Comparison of ENCODE assay signal across 21 cellular contexts in genomic region chr20:443223-443793, GRCh38.
"Had no signal": no experiment of that assay in that cellular context is flagged by ENCODE, and none has a peak within 500 bp of the region (broad histone marks: within the 10 kb centered on the region; RNA-seq: fewer than 3 reads in every experiment).

No MANE protein-coding gene starts in this region.

- H3K27ac ChIP-seq: SK-N-MC, VCaP had no signal

- H3K27ac Mint-ChIP-seq: activated naive CD4-positive, alpha-beta T cell treated with anti-CD3 and anti-CD28 coated beads, Interleukin-2, amount 10 ng/mL, durations not matched to agents 7 days and 5 days; activated T-cell treated with anti-CD3 and anti-CD28 coated beads, Interleukin-2, amount 50 U/mL, for 24 hours; progenitor cell of endocrine pancreas; T-helper 2 cell treated with Interferon-gamma antibody and Interleukin-4, amounts not matched to agents 5 μg/mL and 100 μg/mL, for 36 hours had no signal

- H3K27me3 ChIP-seq: cardiac muscle cell had no signal

- H3K27me3 Mint-ChIP-seq: activated naive CD4-positive, alpha-beta T cell treated with anti-CD3 and anti-CD28 coated beads, Interleukin-2, amount 10 ng/mL, durations not matched to agents 7 days and 5 days; activated T-cell treated with anti-CD3 and anti-CD28 coated beads, Interleukin-2, amount 50 U/mL, for 24 hours; progenitor cell of endocrine pancreas had no signal

- H3K9me3 ChIP-seq: left ventricle myocardium inferior had no signal

- ATAC-seq: esophagus mucosa had no signal

- H3K9me3 Mint-ChIP-seq: activated naive CD4-positive, alpha-beta T cell treated with anti-CD3 and anti-CD28 coated beads, Interleukin-2, amount 10 ng/mL, durations not matched to agents 7 days and 5 days; activated T-cell treated with anti-CD3 and anti-CD28 coated beads, Interleukin-2, amount 50 U/mL, for 24 hours; T-helper 2 cell treated with Interferon-gamma antibody and Interleukin-4, amounts not matched to agents 5 μg/mL and 100 μg/mL, for 36 hours had no signal

- H3K4me3 Mint-ChIP-seq: activated naive CD4-positive, alpha-beta T cell treated with anti-CD3 and anti-CD28 coated beads, Interleukin-2, amount 10 ng/mL, durations not matched to agents 7 days and 5 days; activated T-cell treated with anti-CD3 and anti-CD28 coated beads, Interleukin-2, amount 50 U/mL, for 24 hours; T-helper 2 cell treated with Interferon-gamma antibody and Interleukin-4, amounts not matched to agents 5 μg/mL and 100 μg/mL, for 36 hours had no signal

- H3K4me3 ChIP-seq: cardiac muscle cell, left ventricle myocardium inferior, SK-N-MC had no signal

- DNase-seq: activated CD4-positive, alpha-beta T cell treated with anti-CD3 and anti-CD28 coated beads for 1 hour; activated CD4-positive, alpha-beta T cell treated with anti-CD3 and anti-CD28 coated beads, Interleukin-2, amount 50 U/mL, for 4 hours; activated CD8-positive, alpha-beta memory T cell treated with anti-CD3 and anti-CD28 coated beads for 24 hours; activated CD8-positive, alpha-beta memory T cell treated with anti-CD3 and anti-CD28 coated beads, Interleukin-2, amount 50 U/mL, for 4 hours; activated naive CD4-positive, alpha-beta T cell treated with anti-CD3 and anti-CD28 coated beads, Interleukin-2, amount 10 ng/mL, durations not matched to agents 7 days and 5 days; amygdala; effector memory CD4-positive, alpha-beta T cell; hippocampal formation; kidney glomerular epithelial cell; left ventricle myocardium inferior; nucleus accumbens; stimulated activated CD4-positive, alpha-beta T cell treated with anti-CD3 and anti-CD28 coated beads, Interleukin-2, amount 100 ng/mL, for 48 hours; stimulated activated CD8-positive, alpha-beta memory T cell treated with anti-CD3 and anti-CD28 coated beads, Interleukin-4, amount 100 ng/mL, for 48 hours; stimulated activated naive CD4-positive, alpha-beta T cell treated with Interleukin-2 at 50 U/mL for 16 hours had no signal
